8 cellular contexts compared by ENCODE assay signal in genomic region chr12:113439606-113440030, GRCh38. TPM values are rescaled to one million over a fixed set of nuclear protein-coding genes. Genes with fewer than 3 reads are reported as not detected.
DNase-seq lines count a peak whose midpoint lies in the region; ATAC-seq, FAIRE-seq and TF ChIP-seq lines count a peak whose summit lies in the region.

No MANE protein-coding gene starts in this region.

- dilution Hi-C loops in mammary epithelial cell (cut with HindIII; ENCODE audit: low sequenced_read_pairs): no loop called here

- H3K27me3 Mint-ChIP-seq in MCF 10A (ENCODE audit: insufficient read depth, unreplicated experiment): no peaks in the 10 kb centered on the region

- H3K4me3 ChIP-seq in breast epithelium (no peak overlapping the region), mammary epithelial cell (replicated peaks in 1 of 3; ENCODE audit: insufficient read depth in 1 of 3, low read depth in 2 of 3, low read length in 3 of 3) (no peak overlapping the region), mesendoderm (ENCODE audit: low read length) (no peak overlapping the region)

- BruUV-seq in MCF 10A (replicated peaks; lab: Mats Ljungman, UMichigan): no TSS peak
- BruUV-seq in mammary epithelial cell (replicated peaks; lab: Mats Ljungman, UMichigan): no TSS peak

- 29% methylated on average over 8 of the region's 8 CpGs for WGBS in mammary epithelial cell (ENCODE audit: low coverage, missing lambda C conversion rate)
- no CpG with 5 or more reads among the region's 8 CpGs for whole genome bisulfite sequencing in mesendoderm (ENCODE audit: extremely low coverage, insufficient coverage, low lambda C conversion rate)

- H3K79me2 ChIP-seq in mammary epithelial cell (ENCODE audit: insufficient read depth, low read length) (no peaks in the 10 kb centered on the region), mesendoderm (ENCODE audit: control insufficient read depth, insufficient read depth, low read length) (no peaks in the 10 kb centered on the region)

- no peaks in the 10 kb centered on the region for H3K4me1 ChIP-seq in breast epithelium
- no peaks in the 10 kb centered on the region for H3K4me1 ChIP-seq in mammary epithelial cell (ENCODE audit: insufficient read depth, low read length)
- no peaks in the 10 kb centered on the region for H3K4me1 ChIP-seq in mesendoderm (ENCODE audit: control insufficient read depth, low read depth, low read length)

- no peak for TF ChIP-seq POLR2A in breast epithelium (IDR thresholded peaks at IDR 0.05)
- TF ChIP-seq POLR2A in GM12892 (IDR thresholded peaks at IDR 0.05; ENCODE audit: low read depth, low read length): no peak

- no peak overlapping the region for H3K56ac ChIP-seq in mesendoderm (ENCODE audit: low read length)

- H4K5ac ChIP-seq in mesendoderm (ENCODE audit: low read length): no peak overlapping the region

- H2BK15ac ChIP-seq in mesendoderm (replicated peaks; ENCODE audit: low read depth): no peak overlapping the region

- no peaks in the 10 kb centered on the region for H3K4me1 Mint-ChIP-seq in MCF 10A (ENCODE audit: insufficient read depth, unreplicated experiment)

- in situ Hi-C loops in mammary epithelial cell (cut with MboI; ENCODE audit: low sequenced_read_pairs in 2 of 2): no loop called here

- POLR2A ChIA-PET in MCF 10A (lab: Yijun Ruan, JAX): no interaction called here

- no peak overlapping the region for H2BK5ac ChIP-seq in mesendoderm (ENCODE audit: low read length)

- no peaks in the 10 kb centered on the region for H4K20me1 ChIP-seq in mammary epithelial cell (ENCODE audit: insufficient read depth, low read length)

- no peak overlapping the region for H3K4ac ChIP-seq in mesendoderm (ENCODE audit: low read depth, low read length)

- H3K18ac ChIP-seq in mesendoderm (ENCODE audit: low read length): no peak overlapping the region

- no peaks in the 10 kb centered on the region for H3K9me3 Mint-ChIP-seq in MCF 10A (ENCODE audit: unreplicated experiment)

- H3K27me3 ChIP-seq in breast epithelium (no peaks in the 10 kb centered on the region), mammary epithelial cell (ENCODE audit: insufficient read depth, low read length) (no peaks in the 10 kb centered on the region), mesendoderm (ENCODE audit: insufficient read depth, low read length, poor library complexity) (no peaks in the 10 kb centered on the region)

- H3K23ac ChIP-seq in mesendoderm (ENCODE audit: low read length): no peak overlapping the region

- H2BK120ac ChIP-seq in mesendoderm (ENCODE audit: low read depth, low read length): no peak overlapping the region

- no peak overlapping the region for H4K8ac ChIP-seq in mesendoderm (ENCODE audit: low read depth, low read length)

- H3K27ac ChIP-seq in breast epithelium (no peak overlapping the region), mammary epithelial cell (ENCODE audit: insufficient read depth, low read depth, low read length) (no peak overlapping the region), mesendoderm (ENCODE audit: low read depth, low read length) (no peak overlapping the region)

- H3K36me3 ChIP-seq in breast epithelium (no peaks in the 10 kb centered on the region), mammary epithelial cell (ENCODE audit: insufficient read depth, low read length) (no peaks in the 10 kb centered on the region), mesendoderm (ENCODE audit: control insufficient read depth, insufficient read depth, low read length) (no peaks in the 10 kb centered on the region)

- intact Hi-C loops in MCF 10A (cut with micrococcal nuclease): loop anchor here (1.0 kb wide), 1 partner anchor 473 kb away; no protein-coding TSS in a partner anchor
- intact Hi-C loops in breast epithelium (cut with DNase I; ENCODE audit: low total_unique reads): no loop called here
- intact Hi-C loops in mammary epithelial cell (cut with micrococcal nuclease): loop anchor here (1.0 kb wide), 1 partner anchor 473 kb away; no protein-coding TSS in a partner anchor

- ATAC-seq in GM21619 (IDR thresholded peaks at IDR 0.05; ENCODE audit: unreplicated experiment): no peak

- no peak overlapping the region for H3K27ac Mint-ChIP-seq in MCF 10A (ENCODE audit: low read depth, unreplicated experiment)

- H3K36me3 Mint-ChIP-seq in MCF 10A (ENCODE audit: insufficient read depth, unreplicated experiment): no peaks in the 10 kb centered on the region

- TF ChIP-seq CTCF in MCF 10A (IDR thresholded peaks at IDR 0.05; ENCODE audit: unreplicated experiment): peak; percentile 58
- TF ChIP-seq CTCF in breast epithelium (IDR thresholded peaks at IDR 0.05): peak in 1 of 3 donors; percentile 37
- TF ChIP-seq CTCF in mammary epithelial cell (conservative IDR thresholded peaks at IDR 0.05 in 1 of 2, IDR thresholded peaks at IDR 0.05 in 1 of 2; ENCODE audit: extremely low read depth in 1 of 2, insufficient read depth in 1 of 2, low read depth in 1 of 2, low read length in 2 of 2): peak; percentile 49 to 74

- H3K4me2 ChIP-seq in mammary epithelial cell (ENCODE audit: insufficient read depth, low read depth, low read length) (no peak overlapping the region), mesendoderm (ENCODE audit: low read length) (no peak overlapping the region)

- H3K9me3 ChIP-seq in breast epithelium (no peaks in the 10 kb centered on the region), mammary epithelial cell (replicated peaks; ENCODE audit: insufficient read depth, low read length) (no peaks in the 10 kb centered on the region)

- peak; percentile 54 for DNase-seq in MCF 10A (ENCODE audit: unreplicated experiment)
- no peak for DNase-seq in breast epithelium (ENCODE audit: low spot score in 2 of 2)
- DNase-seq in NCI-H2196 (lab: John Stamatoyannopoulos, UW; ENCODE audit: unreplicated experiment): peak; percentile 65
- DNase-seq in mammary epithelial cell: no peak
- DNase-seq in mesendoderm: peak; percentile 78
- DNase-seq in GM12892 (ENCODE audit: insufficient read length): no peak
- DNase-seq in mucosa of gallbladder (ENCODE audit: low spot score): no peak

- no peak overlapping the region for H3K4me3 Mint-ChIP-seq in MCF 10A (ENCODE audit: unreplicated experiment)

- CTCF ChIA-PET in MCF 10A (lab: Yijun Ruan, JAX): interaction anchor here (0.6 kb wide), 2 partner anchors 385 to 388 kb away, joined by 3 read pairs; no protein-coding TSS in a partner anchor
- CTCF ChIA-PET in mammary epithelial cell (lab: Charles Lee; ENCODE audit: low non-redundant PET): interaction anchor here (0.7 kb wide), 1 partner anchor 352 kb away, joined by 3 read pairs; no protein-coding TSS in a partner anchor

- no peak for FAIRE-seq in GM12892 (lab: Jason Lieb, UNC)

- H2AFZ ChIP-seq in mammary epithelial cell (ENCODE audit: low read depth, low read length): no peak overlapping the region

- no peaks in the 10 kb centered on the region for H3K79me1 ChIP-seq in mesendoderm (ENCODE audit: low read length)

- H3K9ac ChIP-seq in mammary epithelial cell (ENCODE audit: insufficient read depth, low read length): no peak overlapping the region
- H3K9ac ChIP-seq in mesendoderm (ENCODE audit: low read length): no peak overlapping the region

- no peak overlapping the region for H2AK5ac ChIP-seq in mesendoderm (ENCODE audit: low read length)

RNA-seq across cellular contexts. Expression of gene SDSL, which starts 17.4 kb away (rescaled TPM):
- 21.1 and 32.7 TPM in 2 replicates for total RNA-seq in MCF 10A (2022)
- 1 to 10 TPM; 4.6 to 4.9 (median 4.8) TPM for total RNA-seq in breast epithelium
- total RNA-seq in mammary epithelial cell: 10 to 100 TPM in 1 of 2 donors, 1 to 10 TPM in 1; 5.7 to 10.8 TPM
- polyA plus RNA-seq in mammary epithelial cell: 6.1 TPM
- polyA minus RNA-seq in mammary epithelial cell: 4.7 TPM
- polyA plus RNA-seq in mesendoderm (2013, experiment 1 of 2): 0.31 TPM
- polyA plus RNA-seq in mesendoderm (2013, experiment 2 of 2): 0.29 TPM
- 1.4 TPM for polyA plus RNA-seq in GM12892 (2012; ENCODE audit: missing spikeins)
- 23.2 TPM for total RNA-seq in mucosa of gallbladder

RNA-seq across cellular contexts. Expression of gene LHX5, which starts 32.1 kb away (rescaled TPM):
- total RNA-seq in MCF 10A (2022) (not detected in 2 replicates), breast epithelium (not detected), mammary epithelial cell (under 1 TPM; 0.49 to 0.67 TPM), mucosa of gallbladder (not detected)
- 0.17 TPM for polyA plus RNA-seq in mammary epithelial cell
- polyA minus RNA-seq in mammary epithelial cell: not detected
- not detected for polyA plus RNA-seq in mesendoderm (2013, experiment 1 of 2)
- polyA plus RNA-seq in mesendoderm (2013, experiment 2 of 2): 0.03 TPM
- polyA plus RNA-seq in GM12892 (2012; ENCODE audit: missing spikeins): not detected

RNA-seq across cellular contexts. Expression of gene SDS, which starts 35.9 kb away (rescaled TPM):
- total RNA-seq in MCF 10A (2022): not detected in 2 replicates
- total RNA-seq in breast epithelium: 10 to 100 TPM in 1 of 3 donors, under 1 TPM in 2; 0.66 to 12.0 (median 0.80) TPM
- total RNA-seq in mammary epithelial cell: not detected
- not detected for polyA plus RNA-seq in mammary epithelial cell
- not detected for polyA minus RNA-seq in mammary epithelial cell
- polyA plus RNA-seq in mesendoderm (2013, experiment 1 of 2): not detected
- not detected for polyA plus RNA-seq in mesendoderm (2013, experiment 2 of 2)
- 0.30 TPM for polyA plus RNA-seq in GM12892 (2012; ENCODE audit: missing spikeins)
- 1.6 TPM for total RNA-seq in mucosa of gallbladder

Comparison
In these comparisons a context has a peak if more than half of its experiments do, and no peak if none do; other contexts are left out.
1. DNase-seq: peak in MCF 10A (single experiment), NCI-H2196 (single experiment) and mesendoderm (single experiment); none in breast epithelium (0 of 2), mammary epithelial cell (single experiment), GM12892 (single experiment) and mucosa of gallbladder (single experiment).